1 cellular context compared by ENCODE assay signal in the genomic region with DNA sequence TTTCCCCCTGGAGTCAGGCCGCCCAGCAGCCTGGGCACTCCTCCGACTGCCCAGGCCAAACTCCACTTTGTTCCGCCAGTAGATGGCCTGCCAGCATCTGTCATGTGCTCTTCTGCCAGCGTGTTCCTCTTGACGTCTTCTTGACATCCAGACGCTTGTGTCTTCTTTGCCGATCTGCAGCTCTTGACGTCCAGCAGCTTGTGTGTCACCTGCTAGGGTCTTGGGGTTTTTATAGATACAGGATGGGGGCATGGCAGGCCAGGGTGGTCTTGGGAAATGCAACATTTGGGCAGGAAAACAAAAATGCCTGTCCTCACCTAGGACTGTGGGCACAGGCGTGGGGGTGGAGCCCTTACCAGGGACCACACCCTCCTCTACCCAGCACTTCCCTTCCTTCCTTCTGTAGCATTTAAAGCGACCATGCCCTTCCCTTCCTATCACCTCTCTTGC.
TF ChIP-seq lines count a peak whose summit lies in the region.

No MANE protein-coding gene starts in this region.

TF ChIP-seq in HepG2, 621 proteins besides CTCF, POLR2A, EP300 and RAD21 (continued from another document and continues in another):
- TF ChIP-seq PRDM4 (CRISPR knock-in tag; IDR thresholded peaks at IDR 0.05; ENCODE audit: borderline replicate concordance) (no peak), USF2 (IDR thresholded peaks at IDR 0.05; ENCODE audit: low read depth, low read length) (no peak), USF2 (CRISPR knock-in tag; IDR thresholded peaks at IDR 0.05; ENCODE audit: borderline replicate concordance) (no peak), HNRNPL (IDR thresholded peaks at IDR 0.05; ENCODE audit: low read depth, low read length) (0 out of 2 replicates have a peak, but pooled peaks have one; percentile 28), PAX8 (CRISPR knock-in tag; IDR thresholded peaks at IDR 0.05; ENCODE audit: borderline replicate concordance) (no peak), PCBP1 (IDR thresholded peaks at IDR 0.05; ENCODE audit: borderline replicate concordance, low read depth, low read length) (no peak), GATAD1 (CRISPR knock-in tag; IDR thresholded peaks at IDR 0.05) (no peak), RNF219 (CRISPR knock-in tag; IDR thresholded peaks at IDR 0.05) (no peak), ATF7-NPFF (CRISPR knock-in tag; IDR thresholded peaks at IDR 0.05; ENCODE audit: low read depth) (no peak), KDM1A (CRISPR knock-in tag; IDR thresholded peaks at IDR 0.05) (no peak), MNT (IDR thresholded peaks at IDR 0.05) (no peak), ZNF614 (CRISPR knock-in tag; IDR thresholded peaks at IDR 0.05; ENCODE audit: borderline replicate concordance) (peak; percentile 70; the same call in 1 of the 2 replicates), STAG1 (CRISPR knock-in tag; IDR thresholded peaks at IDR 0.05) (peak; percentile 95), NR2C2 (CRISPR knock-in tag; IDR thresholded peaks at IDR 0.05; ENCODE audit: borderline replicate concordance) (0 out of 2 replicates have a peak, but pooled peaks have one; percentile 26), PHF21A (CRISPR knock-in tag; IDR thresholded peaks at IDR 0.05) (no peak), ZNF768 (CRISPR knock-in tag; IDR thresholded peaks at IDR 0.05) (0 out of 2 replicates have a peak, but pooled peaks have one; percentile 27), KLF9 (CRISPR knock-in tag; IDR thresholded peaks at IDR 0.05; ENCODE audit: low read depth) (no peak), ZC3H13 (CRISPR knock-in tag; IDR thresholded peaks at IDR 0.05) (no peak), SMAD1 (CRISPR knock-in tag; IDR thresholded peaks at IDR 0.05; ENCODE audit: borderline replicate concordance, low read depth) (no peak), PPARG (CRISPR knock-in tag; conservative IDR thresholded peaks at IDR 0.05) (0 out of 2 replicates have a peak, but pooled peaks have one; percentile 44), PRMT3 (CRISPR knock-in tag; IDR thresholded peaks at IDR 0.05; ENCODE audit: borderline replicate concordance, low read depth) (no peak), ZNF160 (CRISPR knock-in tag; IDR thresholded peaks at IDR 0.05) (no peak), TSC22D2 (CRISPR knock-in tag; IDR thresholded peaks at IDR 0.05; ENCODE audit: borderline replicate concordance) (no peak), HMGXB4 (CRISPR knock-in tag; IDR thresholded peaks at IDR 0.05; ENCODE audit: borderline replicate concordance in 1 of 2, low read depth in 1 of 2) (peak; percentile 34 to 80; a peak in 2 of 4 replicates), ZNF18 (CRISPR knock-in tag; IDR thresholded peaks at IDR 0.05; ENCODE audit: insufficient replicate concordance) (no peak), POLR2G (IDR thresholded peaks at IDR 0.05; ENCODE audit: low read depth, low read length) (no peak), MYPOP (CRISPR knock-in tag; IDR thresholded peaks at IDR 0.05) (no peak), ZNF510 (CRISPR knock-in tag; IDR thresholded peaks at IDR 0.05; ENCODE audit: low read depth) (0 out of 2 replicates have a peak, but pooled peaks have one; percentile 56), ISL2 (CRISPR knock-in tag; IDR thresholded peaks at IDR 0.05) (no peak), ZNF235 (CRISPR knock-in tag; IDR thresholded peaks at IDR 0.05; ENCODE audit: borderline replicate concordance) (no peak), TBX2 (CRISPR knock-in tag; IDR thresholded peaks at IDR 0.05; ENCODE audit: borderline replicate concordance) (peak; percentile 25; the same call in 1 of the 2 replicates)
- TF ChIP-seq, protein P1, sequence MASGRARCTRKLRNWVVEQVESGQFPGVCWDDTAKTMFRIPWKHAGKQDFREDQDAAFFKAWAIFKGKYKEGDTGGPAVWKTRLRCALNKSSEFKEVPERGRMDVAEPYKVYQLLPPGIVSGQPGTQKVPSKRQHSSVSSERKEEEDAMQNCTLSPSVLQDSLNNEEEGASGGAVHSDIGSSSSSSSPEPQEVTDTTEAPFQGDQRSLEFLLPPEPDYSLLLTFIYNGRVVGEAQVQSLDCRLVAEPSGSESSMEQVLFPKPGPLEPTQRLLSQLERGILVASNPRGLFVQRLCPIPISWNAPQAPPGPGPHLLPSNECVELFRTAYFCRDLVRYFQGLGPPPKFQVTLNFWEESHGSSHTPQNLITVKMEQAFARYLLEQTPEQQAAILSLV (CRISPR knock-in tag; IDR thresholded peaks at IDR 0.05; ENCODE audit: borderline replicate concordance), result no peak
- TF ChIP-seq, protein P2, sequence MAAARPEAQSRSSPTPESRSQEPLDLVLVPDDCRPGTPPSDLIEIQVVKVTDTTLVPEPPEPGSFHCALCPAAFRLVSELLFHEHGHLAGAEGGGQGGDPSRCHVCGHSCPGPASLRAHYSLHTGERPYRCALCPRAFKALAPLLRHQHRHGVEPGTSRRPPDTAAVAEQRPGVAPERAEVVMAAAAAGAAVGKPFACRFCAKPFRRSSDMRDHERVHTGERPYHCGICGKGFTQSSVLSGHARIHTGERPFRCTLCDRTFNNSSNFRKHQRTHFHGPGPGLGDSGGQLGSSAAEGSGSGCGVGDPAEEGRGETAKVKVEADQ (CRISPR knock-in tag; IDR thresholded peaks at IDR 0.05; ENCODE audit: borderline replicate concordance), result no peak
- TF ChIP-seq, protein P3, sequence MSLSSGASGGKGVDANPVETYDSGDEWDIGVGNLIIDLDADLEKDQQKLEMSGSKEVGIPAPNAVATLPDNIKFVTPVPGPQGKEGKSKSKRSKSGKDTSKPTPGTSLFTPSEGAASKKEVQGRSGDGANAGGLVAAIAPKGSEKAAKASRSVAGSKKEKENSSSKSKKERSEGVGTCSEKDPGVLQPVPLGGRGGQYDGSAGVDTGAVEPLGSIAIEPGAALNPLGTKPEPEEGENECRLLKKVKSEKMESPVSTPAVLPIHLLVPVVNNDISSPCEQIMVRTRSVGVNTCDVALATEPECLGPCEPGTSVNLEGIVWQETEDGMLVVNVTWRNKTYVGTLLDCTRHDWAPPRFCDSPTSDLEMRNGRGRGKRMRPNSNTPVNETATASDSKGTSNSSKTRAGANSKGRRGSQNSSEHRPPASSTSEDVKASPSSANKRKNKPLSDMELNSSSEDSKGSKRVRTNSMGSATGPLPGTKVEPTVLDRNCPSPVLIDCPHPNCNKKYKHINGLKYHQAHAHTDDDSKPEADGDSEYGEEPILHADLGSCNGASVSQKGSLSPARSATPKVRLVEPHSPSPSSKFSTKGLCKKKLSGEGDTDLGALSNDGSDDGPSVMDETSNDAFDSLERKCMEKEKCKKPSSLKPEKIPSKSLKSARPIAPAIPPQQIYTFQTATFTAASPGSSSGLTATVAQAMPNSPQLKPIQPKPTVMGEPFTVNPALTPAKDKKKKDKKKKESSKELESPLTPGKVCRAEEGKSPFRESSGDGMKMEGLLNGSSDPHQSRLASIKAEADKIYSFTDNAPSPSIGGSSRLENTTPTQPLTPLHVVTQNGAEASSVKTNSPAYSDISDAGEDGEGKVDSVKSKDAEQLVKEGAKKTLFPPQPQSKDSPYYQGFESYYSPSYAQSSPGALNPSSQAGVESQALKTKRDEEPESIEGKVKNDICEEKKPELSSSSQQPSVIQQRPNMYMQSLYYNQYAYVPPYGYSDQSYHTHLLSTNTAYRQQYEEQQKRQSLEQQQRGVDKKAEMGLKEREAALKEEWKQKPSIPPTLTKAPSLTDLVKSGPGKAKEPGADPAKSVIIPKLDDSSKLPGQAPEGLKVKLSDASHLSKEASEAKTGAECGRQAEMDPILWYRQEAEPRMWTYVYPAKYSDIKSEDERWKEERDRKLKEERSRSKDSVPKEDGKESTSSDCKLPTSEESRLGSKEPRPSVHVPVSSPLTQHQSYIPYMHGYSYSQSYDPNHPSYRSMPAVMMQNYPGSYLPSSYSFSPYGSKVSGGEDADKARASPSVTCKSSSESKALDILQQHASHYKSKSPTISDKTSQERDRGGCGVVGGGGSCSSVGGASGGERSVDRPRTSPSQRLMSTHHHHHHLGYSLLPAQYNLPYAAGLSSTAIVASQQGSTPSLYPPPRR (CRISPR knock-in tag; IDR thresholded peaks at IDR 0.05; ENCODE audit: borderline replicate concordance), result 0 out of 2 replicates have a peak, but pooled peaks have one; percentile 16
